ENCODE assay signal across 10 cellular contexts in the genomic region with DNA sequence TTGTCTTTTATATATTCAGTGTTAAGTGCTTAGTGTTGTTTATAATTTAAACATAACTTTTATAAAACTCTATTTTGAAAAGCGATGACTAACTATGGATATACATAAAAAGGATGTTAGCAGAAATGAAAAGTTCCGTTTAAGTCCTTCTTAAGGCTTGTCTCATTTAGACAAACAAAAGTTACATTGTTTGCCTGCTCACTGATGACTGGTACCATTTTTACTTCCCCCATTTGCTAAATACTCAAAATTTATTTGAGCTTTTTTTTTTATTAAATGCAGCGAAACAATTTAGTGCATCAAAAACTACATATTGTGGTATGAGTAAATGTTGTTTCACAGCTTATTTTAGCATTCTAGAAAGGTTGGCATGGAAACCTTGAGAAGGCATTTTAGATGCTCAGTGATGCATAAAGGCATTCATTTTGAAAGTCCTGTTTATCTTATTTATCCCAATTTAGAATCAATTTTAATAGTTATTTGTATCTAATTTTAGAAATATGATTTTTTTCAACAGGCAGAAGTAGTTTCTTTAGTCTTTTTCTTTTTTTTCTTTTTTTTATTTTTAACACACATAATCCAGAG.
DNase-seq lines count a peak whose midpoint lies in the region; ATAC-seq, FAIRE-seq and TF ChIP-seq lines count a peak whose summit lies in the region.
"Had no signal": no experiment of that assay in that cellular context is flagged by ENCODE, and none has a peak within 500 bp of the region (broad histone marks: within the 10 kb centered on the region; RNA-seq: fewer than 3 reads in every experiment).

No MANE protein-coding gene starts in this region.

- DNase-seq in GM18507 (ENCODE audit: extremely low spot score, insufficient read length, low read depth) = no peak
- no peak for DNase-seq in epidermal melanocyte (ENCODE audit: insufficient read length, low spot score)
- DNase-seq in Kasumi-1 (lab: John Stamatoyannopoulos, UW) = no peak
- DNase-seq in glutamatergic neuron = no peak
- DNase-seq: esophagus squamous epithelium had no signal

- H3K4me1 Mint-ChIP-seq in glutamatergic neuron (ENCODE audit: low read depth, unreplicated experiment) = peaks cover 24% of the 10 kb centered on the region

- H3K27ac Mint-ChIP-seq in glutamatergic neuron (ENCODE audit: unreplicated experiment) = no peak overlapping the region
- H3K27ac Mint-ChIP-seq: activated naive CD8-positive, alpha-beta T cell had no signal

- H3K27me3 Mint-ChIP-seq in glutamatergic neuron (ENCODE audit: unreplicated experiment) = no peaks in the 10 kb centered on the region
- H3K27me3 Mint-ChIP-seq: activated naive CD8-positive, alpha-beta T cell had no signal

- peak; percentile 56 for ATAC-seq in GM21529 (IDR thresholded peaks at IDR 0.05; ENCODE audit: unreplicated experiment)
- ATAC-seq in HG03460 (IDR thresholded peaks at IDR 0.05; ENCODE audit: unreplicated experiment) = peak; percentile 36
- no peak for ATAC-seq in GM21737 (IDR thresholded peaks at IDR 0.05; ENCODE audit: unreplicated experiment)

- peak; percentile 39 for FAIRE-seq in GM18507 (lab: Jason Lieb, UNC)
- peak; percentile 51 for FAIRE-seq in islet of Langerhans (lab: Jason Lieb, UNC)

- TF ChIP-seq CTCF in glutamatergic neuron (IDR thresholded peaks at IDR 0.05; ENCODE audit: partially characterized antibody, unreplicated experiment) = no peak

- no peaks in the 10 kb centered on the region for H3K9me3 Mint-ChIP-seq in glutamatergic neuron (ENCODE audit: unreplicated experiment)

- H3K36me3 Mint-ChIP-seq in glutamatergic neuron (ENCODE audit: unreplicated experiment) = no peaks in the 10 kb centered on the region
- H3K36me3 Mint-ChIP-seq: activated naive CD8-positive, alpha-beta T cell had no signal

- no peak overlapping the region for H3K4me3 Mint-ChIP-seq in glutamatergic neuron (ENCODE audit: unreplicated experiment)
- H3K4me3 Mint-ChIP-seq: activated naive CD8-positive, alpha-beta T cell had no signal
